In genomic region chr4:15232725-15233597, GRCh38 we compare ENCODE assay signal across 9 cellular contexts.
A peak's percentile ranks its signal among the peaks of the same experiment; 100 is the strongest.
DNase-seq lines count a peak whose midpoint lies in the region; ATAC-seq, FAIRE-seq and TF ChIP-seq lines count a peak whose summit lies in the region.
"Had no signal": no experiment of that assay in that cellular context is flagged by ENCODE, and none has a peak within 500 bp of the region (broad histone marks: within the 10 kb centered on the region; RNA-seq: fewer than 3 reads in every experiment).

No MANE protein-coding gene starts in this region.

- H3K27ac ChIP-seq in astrocyte (ENCODE audit: low read depth, low read length) (peak overlapping the region; percentile 89), layer of hippocampus (ENCODE audit: low read depth, low read length) (peak overlapping the region; percentile 13), vagina (peak overlapping the region; percentile 70), kidney (ENCODE audit: low read depth in 2 of 2, low read length in 2 of 2) (no peak overlapping the region)
- H3K27ac ChIP-seq: cardiac muscle cell had no signal

- H4K20me1 ChIP-seq in astrocyte (ENCODE audit: insufficient read depth, low read length): no peaks in the 10 kb centered on the region

- FAIRE-seq in astrocyte (lab: Jason Lieb, UNC): peak; percentile 96
- FAIRE-seq in kidney (lab: Jason Lieb, UNC): no peak

- no peaks in the 10 kb centered on the region for H3K79me2 ChIP-seq in astrocyte (ENCODE audit: insufficient read depth, low read length)

- H3K9me3 ChIP-seq in astrocyte (ENCODE audit: insufficient read depth, low read depth, low read length) (no peaks in the 10 kb centered on the region), vagina (no peaks in the 10 kb centered on the region), kidney (ENCODE audit: control insufficient read depth in 1 of 2, low read length in 2 of 2) (no peaks in the 10 kb centered on the region)

- H3K4me1 Mint-ChIP-seq in astrocyte (ENCODE audit: low read depth, unreplicated experiment): peaks cover 42% of the 10 kb centered on the region

- ATAC-seq in HG03460 (IDR thresholded peaks at IDR 0.05; ENCODE audit: unreplicated experiment): peak; percentile 30

- no peak for TF ChIP-seq POLR2A in vagina (IDR thresholded peaks at IDR 0.05)

- H3K27me3 ChIP-seq in astrocyte (ENCODE audit: insufficient read depth, low read length) (no peaks in the 10 kb centered on the region), layer of hippocampus (ENCODE audit: control insufficient read depth, insufficient read depth, low read length) (no peaks in the 10 kb centered on the region), vagina (no peaks in the 10 kb centered on the region)
- H3K27me3 ChIP-seq: cardiac muscle cell had no signal

- H3K27ac Mint-ChIP-seq in astrocyte (ENCODE audit: unreplicated experiment): peak overlapping the region; percentile 84

- intact Hi-C loops in vagina (cut with DNase I): loop anchor here (2.0 kb wide), 1 partner anchor 226 kb away; no protein-coding TSS in a partner anchor
- intact Hi-C loops in kidney (cut with DNase I): loop anchor here (10.0 kb wide), 1 partner anchor 222 kb away; no protein-coding TSS in a partner anchor

- peak overlapping the region; percentile 78 for H3K4me2 ChIP-seq in astrocyte (ENCODE audit: low read length)

- H3K4me1 ChIP-seq in astrocyte (ENCODE audit: insufficient read depth, low read length) (peaks cover 44% of the 10 kb centered on the region), vagina (peaks cover 42% of the 10 kb centered on the region), kidney (ENCODE audit: control insufficient read depth in 1 of 2, insufficient read depth in 1 of 2, low read depth in 1 of 2, low read length in 2 of 2) (peaks cover 3 to 12% of the 10 kb centered on the region in 2 donors)

- H3K9me3 Mint-ChIP-seq in astrocyte (ENCODE audit: unreplicated experiment): no peaks in the 10 kb centered on the region

- no peaks in the 10 kb centered on the region for H3K27me3 Mint-ChIP-seq in astrocyte (ENCODE audit: low read depth, unreplicated experiment)

- H3K4me3 ChIP-seq in astrocyte (ENCODE audit: insufficient read depth, low read depth, low read length): peak overlapping the region; percentile 12
- no peak overlapping the region for H3K4me3 ChIP-seq in vagina
- no peak overlapping the region for H3K4me3 ChIP-seq in kidney (ENCODE audit: low read length in 2 of 2)
- H3K4me3 ChIP-seq: cardiac muscle cell had no signal

- H3K9ac ChIP-seq in astrocyte (ENCODE audit: low read length) (peak overlapping the region; percentile 75), kidney (ENCODE audit: low read length in 2 of 2) (no peak overlapping the region)

- peak overlapping the region; percentile 63 for H3K4me3 Mint-ChIP-seq in astrocyte (ENCODE audit: unreplicated experiment)

- no peak for TF ChIP-seq CTCF in astrocyte (IDR thresholded peaks at IDR 0.05; ENCODE audit: insufficient read depth, low read depth, low read length)
- TF ChIP-seq CTCF in vagina (IDR thresholded peaks at IDR 0.05): no peak
- no peak for TF ChIP-seq CTCF in kidney (IDR thresholded peaks at IDR 0.05; ENCODE audit: borderline replicate concordance, extremely low read depth, insufficient read depth)

- H3K36me3 ChIP-seq in astrocyte (ENCODE audit: insufficient read depth, low read length): no peaks in the 10 kb centered on the region
- no peaks in the 10 kb centered on the region for H3K36me3 ChIP-seq in vagina
- no peaks in the 10 kb centered on the region for H3K36me3 ChIP-seq in kidney (ENCODE audit: control insufficient read depth in 1 of 2, insufficient read depth in 2 of 2, low read length in 2 of 2)
- H3K36me3 ChIP-seq: cardiac muscle cell had no signal

- DNase-seq in EH (ENCODE audit: low read depth) (peak; percentile 82), astrocyte (ENCODE audit: low read depth) (peak; percentile 85), vagina (ENCODE audit: extremely low spot score in 2 of 2) (no peak), kidney (no peak), SW 1271 (lab: John Stamatoyannopoulos, UW) (no peak), NCI-H526 treated with DMSO at 0.1 percent for 48 hours (lab: John Stamatoyannopoulos, UW) (no peak)

- no peaks in the 10 kb centered on the region for H3K36me3 Mint-ChIP-seq in astrocyte (ENCODE audit: low read depth, unreplicated experiment)

- peak overlapping the region; percentile 31 for H2AFZ ChIP-seq in astrocyte (ENCODE audit: low read depth, low read length)

Comparison
In these comparisons a context has a peak if more than half of its experiments do, and no peak if none do; other contexts are left out.
1. DNase-seq: peak in EH (single experiment) and astrocyte (single experiment); none in vagina (0 of 2), kidney (single experiment), SW 1271 (0 of 2) and NCI-H526 treated with DMSO at 0.1 percent for 48 hours (single experiment).
2. H3K27ac ChIP-seq: peak in astrocyte (single experiment), layer of hippocampus (single experiment) and vagina (single experiment); none in kidney (0 of 2).